In genomic region chr13:27362064-27362751, GRCh38 we compare ENCODE assay signal across 1 cellular context.
A peak's percentile ranks its signal among the peaks of the same experiment; 100 is the strongest.
TF ChIP-seq lines count a peak whose summit lies in the region.

No MANE protein-coding gene starts in this region.

TF ChIP-seq in HEK293, 187 proteins besides CTCF, POLR2A, EP300 and RAD21 (continued from another document):
- TF ChIP-seq, protein P1, sequence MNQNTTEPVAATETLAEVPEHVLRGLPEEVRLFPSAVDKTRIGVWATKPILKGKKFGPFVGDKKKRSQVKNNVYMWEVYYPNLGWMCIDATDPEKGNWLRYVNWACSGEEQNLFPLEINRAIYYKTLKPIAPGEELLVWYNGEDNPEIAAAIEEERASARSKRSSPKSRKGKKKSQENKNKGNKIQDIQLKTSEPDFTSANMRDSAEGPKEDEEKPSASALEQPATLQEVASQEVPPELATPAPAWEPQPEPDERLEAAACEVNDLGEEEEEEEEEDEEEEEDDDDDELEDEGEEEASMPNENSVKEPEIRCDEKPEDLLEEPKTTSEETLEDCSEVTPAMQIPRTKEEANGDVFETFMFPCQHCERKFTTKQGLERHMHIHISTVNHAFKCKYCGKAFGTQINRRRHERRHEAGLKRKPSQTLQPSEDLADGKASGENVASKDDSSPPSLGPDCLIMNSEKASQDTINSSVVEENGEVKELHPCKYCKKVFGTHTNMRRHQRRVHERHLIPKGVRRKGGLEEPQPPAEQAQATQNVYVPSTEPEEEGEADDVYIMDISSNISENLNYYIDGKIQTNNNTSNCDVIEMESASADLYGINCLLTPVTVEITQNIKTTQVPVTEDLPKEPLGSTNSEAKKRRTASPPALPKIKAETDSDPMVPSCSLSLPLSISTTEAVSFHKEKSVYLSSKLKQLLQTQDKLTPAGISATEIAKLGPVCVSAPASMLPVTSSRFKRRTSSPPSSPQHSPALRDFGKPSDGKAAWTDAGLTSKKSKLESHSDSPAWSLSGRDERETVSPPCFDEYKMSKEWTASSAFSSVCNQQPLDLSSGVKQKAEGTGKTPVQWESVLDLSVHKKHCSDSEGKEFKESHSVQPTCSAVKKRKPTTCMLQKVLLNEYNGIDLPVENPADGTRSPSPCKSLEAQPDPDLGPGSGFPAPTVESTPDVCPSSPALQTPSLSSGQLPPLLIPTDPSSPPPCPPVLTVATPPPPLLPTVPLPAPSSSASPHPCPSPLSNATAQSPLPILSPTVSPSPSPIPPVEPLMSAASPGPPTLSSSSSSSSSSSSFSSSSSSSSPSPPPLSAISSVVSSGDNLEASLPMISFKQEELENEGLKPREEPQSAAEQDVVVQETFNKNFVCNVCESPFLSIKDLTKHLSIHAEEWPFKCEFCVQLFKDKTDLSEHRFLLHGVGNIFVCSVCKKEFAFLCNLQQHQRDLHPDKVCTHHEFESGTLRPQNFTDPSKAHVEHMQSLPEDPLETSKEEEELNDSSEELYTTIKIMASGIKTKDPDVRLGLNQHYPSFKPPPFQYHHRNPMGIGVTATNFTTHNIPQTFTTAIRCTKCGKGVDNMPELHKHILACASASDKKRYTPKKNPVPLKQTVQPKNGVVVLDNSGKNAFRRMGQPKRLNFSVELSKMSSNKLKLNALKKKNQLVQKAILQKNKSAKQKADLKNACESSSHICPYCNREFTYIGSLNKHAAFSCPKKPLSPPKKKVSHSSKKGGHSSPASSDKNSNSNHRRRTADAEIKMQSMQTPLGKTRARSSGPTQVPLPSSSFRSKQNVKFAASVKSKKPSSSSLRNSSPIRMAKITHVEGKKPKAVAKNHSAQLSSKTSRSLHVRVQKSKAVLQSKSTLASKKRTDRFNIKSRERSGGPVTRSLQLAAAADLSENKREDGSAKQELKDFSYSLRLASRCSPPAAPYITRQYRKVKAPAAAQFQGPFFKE (tag by site-specific recombination; IDR thresholded peaks at IDR 0.05; ENCODE audit: borderline replicate concordance): no peak
- TF ChIP-seq HOXD13 (CRISPR knock-in tag; IDR thresholded peaks at IDR 0.05; ENCODE audit: borderline replicate concordance) (no peak), ZNF394 (tag by site-specific recombination; IDR thresholded peaks at IDR 0.05; ENCODE audit: borderline replicate concordance) (peak; percentile 46; the same call in 1 of the 2 replicates), ZNF274 (IDR thresholded peaks at IDR 0.05; ENCODE audit: low read length) (no peak), ZNF274 (tag by site-specific recombination; IDR thresholded peaks at IDR 0.05; ENCODE audit: borderline replicate concordance) (no peak), ZNF768 (tag by site-specific recombination; IDR thresholded peaks at IDR 0.05) (no peak), PATZ1 (tag by site-specific recombination; IDR thresholded peaks at IDR 0.05) (0 out of 2 replicates have a peak, but pooled peaks have one; percentile 14), ZFP69B (tag by site-specific recombination; IDR thresholded peaks at IDR 0.05) (no peak), ZNF704 (tag by site-specific recombination; IDR thresholded peaks at IDR 0.05) (no peak), ZNF660 (tag by site-specific recombination; IDR thresholded peaks at IDR 0.05) (0 out of 2 replicates have a peak, but pooled peaks have one; percentile 39), SP3 (tag by site-specific recombination; IDR thresholded peaks at IDR 0.05) (peak; percentile 33), SP2 (tag by site-specific recombination; IDR thresholded peaks at IDR 0.05) (no peak), ZNF266 (tag by site-specific recombination; IDR thresholded peaks at IDR 0.05; ENCODE audit: low read depth) (no peak), SALL2 (tag by site-specific recombination; IDR thresholded peaks at IDR 0.05; ENCODE audit: borderline replicate concordance) (no peak), BCL11A (tag by site-specific recombination; IDR thresholded peaks at IDR 0.05; ENCODE audit: low read depth) (no peak), ZNF423 (tag by site-specific recombination; IDR thresholded peaks at IDR 0.05) (no peak), ZNF391 (tag by site-specific recombination; IDR thresholded peaks at IDR 0.05; ENCODE audit: borderline replicate concordance, low read depth) (0 out of 2 replicates have a peak, but pooled peaks have one; percentile 20), ZNF19 (tag by site-specific recombination; IDR thresholded peaks at IDR 0.05; ENCODE audit: low read depth) (no peak), KLF7 (tag by site-specific recombination; IDR thresholded peaks at IDR 0.05; ENCODE audit: borderline replicate concordance) (no peak), ZNF404 (tag by site-specific recombination; IDR thresholded peaks at IDR 0.05) (no peak), ZNF341 (tag by site-specific recombination; IDR thresholded peaks at IDR 0.05; ENCODE audit: low read depth) (no peak), ZNF211 (tag by site-specific recombination; IDR thresholded peaks at IDR 0.05; ENCODE audit: low read depth) (no peak), EGR2 (tag by site-specific recombination; IDR thresholded peaks at IDR 0.05; ENCODE audit: low read depth) (no peak), HOXC10 (CRISPR knock-in tag; IDR thresholded peaks at IDR 0.05) (no peak), ZBTB21 (tag by site-specific recombination; IDR thresholded peaks at IDR 0.05) (no peak), ZNF561 (tag by site-specific recombination; IDR thresholded peaks at IDR 0.05; ENCODE audit: borderline replicate concordance) (no peak; the same call in 1 of the 2 replicates), ZNF558 (tag by site-specific recombination; IDR thresholded peaks at IDR 0.05) (no peak), RBAK (tag by site-specific recombination; IDR thresholded peaks at IDR 0.05) (no peak), IKZF3 (tag by site-specific recombination; IDR thresholded peaks at IDR 0.05) (no peak), ZSCAN16 (tag by site-specific recombination; IDR thresholded peaks at IDR 0.05) (no peak), ZNF112 (tag by site-specific recombination; IDR thresholded peaks at IDR 0.05) (no peak), ZNF114 (tag by site-specific recombination; IDR thresholded peaks at IDR 0.05) (no peak), ZNF626 (tag by site-specific recombination; IDR thresholded peaks at IDR 0.05) (no peak), ZNF530 (tag by site-specific recombination; IDR thresholded peaks at IDR 0.05; ENCODE audit: low read depth) (no peak), ZFP3 (tag by site-specific recombination; IDR thresholded peaks at IDR 0.05; ENCODE audit: low read depth) (no peak), ZNF555 (tag by site-specific recombination; conservative IDR thresholded peaks at IDR 0.05) (no peak), KLF8 (tag by site-specific recombination; IDR thresholded peaks at IDR 0.05) (0 out of 2 replicates have a peak, but pooled peaks have one; percentile 50), ZNF350 (tag by site-specific recombination; IDR thresholded peaks at IDR 0.05) (no peak), ZNF544 (tag by site-specific recombination; IDR thresholded peaks at IDR 0.05) (no peak)
- TF ChIP-seq, protein P2, sequence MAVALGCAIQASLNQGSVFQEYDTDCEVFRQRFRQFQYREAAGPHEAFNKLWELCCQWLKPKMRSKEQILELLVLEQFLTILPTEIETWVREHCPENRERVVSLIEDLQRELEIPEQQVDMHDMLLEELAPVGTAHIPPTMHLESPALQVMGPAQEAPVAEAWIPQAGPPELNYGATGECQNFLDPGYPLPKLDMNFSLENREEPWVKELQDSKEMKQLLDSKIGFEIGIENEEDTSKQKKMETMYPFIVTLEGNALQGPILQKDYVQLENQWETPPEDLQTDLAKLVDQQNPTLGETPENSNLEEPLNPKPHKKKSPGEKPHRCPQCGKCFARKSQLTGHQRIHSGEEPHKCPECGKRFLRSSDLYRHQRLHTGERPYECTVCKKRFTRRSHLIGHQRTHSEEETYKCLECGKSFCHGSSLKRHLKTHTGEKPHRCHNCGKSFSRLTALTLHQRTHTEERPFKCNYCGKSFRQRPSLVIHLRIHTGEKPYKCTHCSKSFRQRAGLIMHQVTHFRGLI (tag by site-specific recombination; IDR thresholded peaks at IDR 0.05): no peak
- TF ChIP-seq, protein P3, sequence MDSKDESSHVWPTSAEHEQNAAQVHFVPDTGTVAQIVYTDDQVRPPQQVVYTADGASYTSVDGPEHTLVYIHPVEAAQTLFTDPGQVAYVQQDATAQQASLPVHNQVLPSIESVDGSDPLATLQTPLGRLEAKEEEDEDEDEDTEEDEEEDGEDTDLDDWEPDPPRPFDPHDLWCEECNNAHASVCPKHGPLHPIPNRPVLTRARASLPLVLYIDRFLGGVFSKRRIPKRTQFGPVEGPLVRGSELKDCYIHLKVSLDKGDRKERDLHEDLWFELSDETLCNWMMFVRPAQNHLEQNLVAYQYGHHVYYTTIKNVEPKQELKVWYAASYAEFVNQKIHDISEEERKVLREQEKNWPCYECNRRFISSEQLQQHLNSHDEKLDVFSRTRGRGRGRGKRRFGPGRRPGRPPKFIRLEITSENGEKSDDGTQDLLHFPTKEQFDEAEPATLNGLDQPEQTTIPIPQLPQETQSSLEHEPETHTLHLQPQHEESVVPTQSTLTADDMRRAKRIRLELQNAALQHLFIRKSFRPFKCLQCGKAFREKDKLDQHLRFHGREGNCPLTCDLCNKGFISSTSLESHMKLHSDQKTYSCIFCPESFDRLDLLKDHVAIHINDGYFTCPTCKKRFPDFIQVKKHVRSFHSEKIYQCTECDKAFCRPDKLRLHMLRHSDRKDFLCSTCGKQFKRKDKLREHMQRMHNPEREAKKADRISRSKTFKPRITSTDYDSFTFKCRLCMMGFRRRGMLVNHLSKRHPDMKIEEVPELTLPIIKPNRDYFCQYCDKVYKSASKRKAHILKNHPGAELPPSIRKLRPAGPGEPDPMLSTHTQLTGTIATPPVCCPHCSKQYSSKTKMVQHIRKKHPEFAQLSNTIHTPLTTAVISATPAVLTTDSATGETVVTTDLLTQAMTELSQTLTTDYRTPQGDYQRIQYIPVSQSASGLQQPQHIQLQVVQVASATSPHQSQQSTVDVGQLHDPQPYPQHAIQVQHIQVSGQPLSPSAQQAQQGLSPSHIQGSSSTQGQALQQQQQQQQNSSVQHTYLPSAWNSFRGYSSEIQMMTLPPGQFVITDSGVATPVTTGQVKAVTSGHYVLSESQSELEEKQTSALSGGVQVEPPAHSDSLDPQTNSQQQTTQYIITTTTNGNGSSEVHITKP (tag by site-specific recombination; IDR thresholded peaks at IDR 0.05): peak; percentile 67
